ENCODE assay signal across 2 cellular contexts in genomic region chr9:1747568-1747967, GRCh38.
TF ChIP-seq lines count a peak whose summit lies in the region.

No MANE protein-coding gene starts in this region.

TF ChIP-seq in GM23338, 12 proteins besides CTCF, POLR2A, EP300 and RAD21:
- TF ChIP-seq, protein P1, sequence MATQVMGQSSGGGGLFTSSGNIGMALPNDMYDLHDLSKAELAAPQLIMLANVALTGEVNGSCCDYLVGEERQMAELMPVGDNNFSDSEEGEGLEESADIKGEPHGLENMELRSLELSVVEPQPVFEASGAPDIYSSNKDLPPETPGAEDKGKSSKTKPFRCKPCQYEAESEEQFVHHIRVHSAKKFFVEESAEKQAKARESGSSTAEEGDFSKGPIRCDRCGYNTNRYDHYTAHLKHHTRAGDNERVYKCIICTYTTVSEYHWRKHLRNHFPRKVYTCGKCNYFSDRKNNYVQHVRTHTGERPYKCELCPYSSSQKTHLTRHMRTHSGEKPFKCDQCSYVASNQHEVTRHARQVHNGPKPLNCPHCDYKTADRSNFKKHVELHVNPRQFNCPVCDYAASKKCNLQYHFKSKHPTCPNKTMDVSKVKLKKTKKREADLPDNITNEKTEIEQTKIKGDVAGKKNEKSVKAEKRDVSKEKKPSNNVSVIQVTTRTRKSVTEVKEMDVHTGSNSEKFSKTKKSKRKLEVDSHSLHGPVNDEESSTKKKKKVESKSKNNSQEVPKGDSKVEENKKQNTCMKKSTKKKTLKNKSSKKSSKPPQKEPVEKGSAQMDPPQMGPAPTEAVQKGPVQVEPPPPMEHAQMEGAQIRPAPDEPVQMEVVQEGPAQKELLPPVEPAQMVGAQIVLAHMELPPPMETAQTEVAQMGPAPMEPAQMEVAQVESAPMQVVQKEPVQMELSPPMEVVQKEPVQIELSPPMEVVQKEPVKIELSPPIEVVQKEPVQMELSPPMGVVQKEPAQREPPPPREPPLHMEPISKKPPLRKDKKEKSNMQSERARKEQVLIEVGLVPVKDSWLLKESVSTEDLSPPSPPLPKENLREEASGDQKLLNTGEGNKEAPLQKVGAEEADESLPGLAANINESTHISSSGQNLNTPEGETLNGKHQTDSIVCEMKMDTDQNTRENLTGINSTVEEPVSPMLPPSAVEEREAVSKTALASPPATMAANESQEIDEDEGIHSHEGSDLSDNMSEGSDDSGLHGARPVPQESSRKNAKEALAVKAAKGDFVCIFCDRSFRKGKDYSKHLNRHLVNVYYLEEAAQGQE (IDR thresholded peaks at IDR 0.05; ENCODE audit: unreplicated experiment), result no peak
- TF ChIP-seq ZNF114 (CRISPR knock-in tag; IDR thresholded peaks at IDR 0.05) (no peak), ZNF462 (CRISPR knock-in tag; IDR thresholded peaks at IDR 0.05) (no peak), ZNF331 (CRISPR knock-in tag; IDR thresholded peaks at IDR 0.05; ENCODE audit: low read depth) (no peak), NANOG (IDR thresholded peaks at IDR 0.05; ENCODE audit: borderline replicate concordance) (no peak), ETS1 (IDR thresholded peaks at IDR 0.05) (no peak), EZH2 (IDR thresholded peaks at IDR 0.05; ENCODE audit: low read depth, unreplicated experiment) (no peak), POLR2AphosphoS5 (IDR thresholded peaks at IDR 0.05; ENCODE audit: low read depth) (no peak), EZH2phosphoT487 (IDR thresholded peaks at IDR 0.05; ENCODE audit: unreplicated experiment) (no peak), CREB1 (CRISPR knock-in tag; IDR thresholded peaks at IDR 0.05; ENCODE audit: low read depth) (no peak), STAT1 (IDR thresholded peaks at IDR 0.05; ENCODE audit: unreplicated experiment) (no peak), JUNB (IDR thresholded peaks at IDR 0.05; ENCODE audit: unreplicated experiment) (no peak)

TF ChIP-seq in GM12878, 131 proteins besides CTCF, POLR2A, EP300 and RAD21 (continued from another document):
- TF ChIP-seq MEF2B (IDR thresholded peaks at IDR 0.05; ENCODE audit: partially characterized antibody, poor library complexity, severe bottlenecking) (peak; percentile 20), BCL3 (IDR thresholded peaks at IDR 0.05; ENCODE audit: borderline replicate concordance, insufficient read depth, low read depth, low read length, poor library complexity, severe bottlenecking) (no peak), SPI1 (IDR thresholded peaks at IDR 0.05; ENCODE audit: borderline replicate concordance, insufficient read depth, low read depth, low read length) (no peak), ZNF687 (IDR thresholded peaks at IDR 0.05) (peak; percentile 39; the same call in 1 of the 2 replicates)
TF ChIP-seq in GM12878: peak in this region for 6.
